Comparison of ENCODE assay signal across 14 cellular contexts in the genomic region with DNA sequence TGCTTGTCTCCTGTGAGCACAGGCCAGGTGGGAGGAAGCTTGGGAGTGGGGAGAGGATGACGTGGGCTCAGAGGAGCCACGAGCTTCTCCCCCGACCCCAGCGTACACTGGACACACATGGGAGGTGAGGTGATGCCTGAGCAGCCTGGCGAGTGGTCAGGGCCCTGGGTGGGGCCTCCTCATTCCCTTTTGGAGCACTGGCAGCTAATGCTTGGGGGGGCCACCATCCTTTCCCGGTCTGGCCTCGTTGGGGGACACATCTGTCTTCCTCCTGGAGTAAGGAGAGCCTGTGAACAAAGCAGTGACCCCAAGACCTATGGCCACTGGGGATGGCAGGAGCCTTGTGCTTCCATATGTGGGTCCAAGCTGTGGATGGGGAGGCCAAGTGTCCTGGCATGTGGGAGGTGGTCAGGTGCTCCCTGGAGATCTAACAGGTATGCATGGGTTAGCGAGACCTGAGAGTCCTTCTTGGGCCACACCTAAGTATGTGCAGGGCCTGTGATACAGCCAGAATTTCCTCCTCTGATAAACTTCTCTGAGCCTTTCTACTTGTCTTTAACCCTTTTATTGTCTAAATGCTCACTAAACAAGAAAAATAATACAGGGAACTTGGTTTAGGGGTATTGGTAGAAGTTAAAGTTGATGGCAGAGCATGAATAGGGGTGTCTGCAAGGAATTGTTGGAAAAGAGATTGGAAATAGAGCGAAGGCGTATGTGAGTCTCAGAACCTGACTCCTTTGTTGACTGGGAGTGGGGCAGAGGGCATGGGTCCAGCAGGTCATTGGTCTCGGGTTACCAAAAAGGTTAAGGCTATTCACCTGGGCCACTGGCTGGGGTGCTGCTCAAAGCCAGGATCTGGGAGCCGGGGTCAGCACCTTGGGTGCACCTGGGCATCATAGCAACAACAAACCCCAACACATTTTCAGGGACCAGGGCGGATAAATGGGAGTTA. TPM values are rescaled to one million over a fixed set of nuclear protein-coding genes. Genes with fewer than 3 reads are reported as not detected.
A peak's percentile ranks its signal among the peaks of the same experiment; 100 is the strongest.
DNase-seq lines count a peak whose midpoint lies in the region; ATAC-seq and TF ChIP-seq lines count a peak whose summit lies in the region.
"Had no signal": no experiment of that assay in that cellular context is flagged by ENCODE, and none has a peak within 500 bp of the region (broad histone marks: within the 10 kb centered on the region; RNA-seq: fewer than 3 reads in every experiment).

No MANE protein-coding gene starts in this region.

- no peak overlapping the region for H3K4me3 Mint-ChIP-seq in activated CD8-positive, alpha-beta memory T cell treated with anti-CD3 and anti-CD28 coated beads, Interleukin-2, amount 10 ng/mL, durations not matched to agents 7 days and 5 days
- peak overlapping the region; percentile 41 for H3K4me3 Mint-ChIP-seq in activated naive CD8-positive, alpha-beta T cell treated with anti-CD3 and anti-CD28 coated beads, Interleukin-2, amount 10 ng/mL, durations not matched to agents 7 days and 5 days
- H3K4me3 Mint-ChIP-seq: neural crest cell had no signal

- CTCF ChIA-PET in activated CD8-positive, alpha-beta memory T cell treated with anti-CD3 and anti-CD28 coated beads, Interleukin-2, amount 10 ng/mL, durations not matched to agents 7 days and 5 days (lab: Charles Lee): interaction anchor here (1.4 kb wide), 1 partner anchor 25 kb away, joined by 5 read pairs; no protein-coding TSS in a partner anchor

- H3K27me3 ChIP-seq in lower lobe of right lung (ENCODE audit: low read depth) (no peaks in the 10 kb centered on the region), thymus (ENCODE audit: control insufficient read depth, insufficient read depth) (no peaks in the 10 kb centered on the region)

- H3K36me3 Mint-ChIP-seq in activated CD8-positive, alpha-beta memory T cell treated with anti-CD3 and anti-CD28 coated beads, Interleukin-2, amount 10 ng/mL, durations not matched to agents 7 days and 5 days: peaks cover 19% of the 10 kb centered on the region
- H3K36me3 Mint-ChIP-seq in activated naive CD8-positive, alpha-beta T cell treated with anti-CD3 and anti-CD28 coated beads, Interleukin-2, amount 10 ng/mL, durations not matched to agents 7 days and 5 days: peaks cover 11% of the 10 kb centered on the region

- no peak for TF ChIP-seq CTCF in lower lobe of right lung (IDR thresholded peaks at IDR 0.05)

- H3K36me3 ChIP-seq in lower lobe of right lung: peaks cover 4% of the 10 kb centered on the region
- H3K36me3 ChIP-seq in thymus (ENCODE audit: control insufficient read depth, insufficient read depth): peaks cover 40% of the 10 kb centered on the region

- H3K9me3 ChIP-seq in lower lobe of right lung (no peaks in the 10 kb centered on the region), thymus (ENCODE audit: control insufficient read depth) (no peaks in the 10 kb centered on the region)

- POLR2A ChIA-PET in activated naive CD8-positive, alpha-beta T cell treated with anti-CD3 and anti-CD28 coated beads, Interleukin-2, amount 10 ng/mL, durations not matched to agents 7 days and 5 days (lab: Charles Lee): interaction anchor here (1.0 to 18.1 kb wide), 5 partner anchors 9 to 100 kb away, joined by 3 to 390 read pairs (median 8); partner anchors contain the start of gene KLF13

- H3K4me1 Mint-ChIP-seq in activated CD8-positive, alpha-beta memory T cell treated with anti-CD3 and anti-CD28 coated beads, Interleukin-2, amount 10 ng/mL, durations not matched to agents 7 days and 5 days: peaks cover 90% of the 10 kb centered on the region
- peaks cover 92% of the 10 kb centered on the region for H3K4me1 Mint-ChIP-seq in activated naive CD8-positive, alpha-beta T cell treated with anti-CD3 and anti-CD28 coated beads, Interleukin-2, amount 10 ng/mL, durations not matched to agents 7 days and 5 days

- no peaks in the 10 kb centered on the region for H3K27me3 Mint-ChIP-seq in activated CD8-positive, alpha-beta memory T cell treated with anti-CD3 and anti-CD28 coated beads, Interleukin-2, amount 10 ng/mL, durations not matched to agents 7 days and 5 days
- no peaks in the 10 kb centered on the region for H3K27me3 Mint-ChIP-seq in activated naive CD8-positive, alpha-beta T cell treated with anti-CD3 and anti-CD28 coated beads, Interleukin-2, amount 10 ng/mL, durations not matched to agents 7 days and 5 days

- ATAC-seq in activated CD8-positive, alpha-beta memory T cell treated with anti-CD3 and anti-CD28 coated beads, Interleukin-2, amount 10 ng/mL, durations not matched to agents 7 days and 5 days: no peak
- ATAC-seq in activated naive CD8-positive, alpha-beta T cell treated with anti-CD3 and anti-CD28 coated beads, Interleukin-2, amount 10 ng/mL, durations not matched to agents 7 days and 5 days (ENCODE audit: low read depth): no peak
- peak; percentile 38 to 47 for ATAC-seq in lower lobe of right lung
- no peak for ATAC-seq in HG03378 (IDR thresholded peaks at IDR 0.05; ENCODE audit: unreplicated experiment)

- no peaks in the 10 kb centered on the region for H3K9me3 Mint-ChIP-seq in activated CD8-positive, alpha-beta memory T cell treated with anti-CD3 and anti-CD28 coated beads, Interleukin-2, amount 10 ng/mL, durations not matched to agents 7 days and 5 days (ENCODE audit: low read depth)
- H3K9me3 Mint-ChIP-seq in activated naive CD8-positive, alpha-beta T cell treated with anti-CD3 and anti-CD28 coated beads, Interleukin-2, amount 10 ng/mL, durations not matched to agents 7 days and 5 days: no peaks in the 10 kb centered on the region
- H3K9me3 Mint-ChIP-seq: neural crest cell had no signal

- WGBS in thymus: 87% methylated on average over 13 of the region's 13 CpGs

- H3K4me3 ChIP-seq in lower lobe of right lung (no peak overlapping the region), thymus (ENCODE audit: low read length) (no peak overlapping the region)

- H3K27ac ChIP-seq in lower lobe of right lung (peak overlapping the region; percentile 88), thymus (ENCODE audit: low read depth) (peak overlapping the region; percentile 54)
- H3K27ac ChIP-seq: KMS-11 had no signal

- H3K27ac Mint-ChIP-seq in activated CD8-positive, alpha-beta memory T cell treated with anti-CD3 and anti-CD28 coated beads, Interleukin-2, amount 10 ng/mL, durations not matched to agents 7 days and 5 days: peak overlapping the region; percentile 46
- H3K27ac Mint-ChIP-seq in activated naive CD8-positive, alpha-beta T cell treated with anti-CD3 and anti-CD28 coated beads, Interleukin-2, amount 10 ng/mL, durations not matched to agents 7 days and 5 days: peak overlapping the region; percentile 70

- H3K4me1 ChIP-seq in lower lobe of right lung (peaks cover 100% of the 10 kb centered on the region), thymus (ENCODE audit: control insufficient read depth, insufficient read depth, low read length) (peaks cover 91% of the 10 kb centered on the region)

- intact Hi-C loops in lower lobe of right lung (cut with DNase I): no loop called here

- DNase-seq in activated CD8-positive, alpha-beta memory T cell treated with anti-CD3 and anti-CD28 coated beads, Interleukin-2, amount 10 ng/mL, durations not matched to agents 7 days and 5 days: no peak
- no peak for DNase-seq in activated CD8-positive, alpha-beta memory T cell treated with anti-CD3 and anti-CD28 coated beads, Interleukin-2, amount 50 U/mL, for 4 hours
- DNase-seq in activated naive CD8-positive, alpha-beta T cell treated with anti-CD3 and anti-CD28 coated beads, Interleukin-2, amount 10 ng/mL, durations not matched to agents 7 days and 5 days: no peak
- DNase-seq in lower lobe of right lung: peak; percentile 54
- no peak for DNase-seq in stimulated activated naive CD4-positive, alpha-beta T cell treated with Interleukin-2 at 50 U/mL for 16 hours (lab: John Stamatoyannopoulos, UW)
- no peak for DNase-seq in DMS114 treated with DMSO at 0.1 percent for 48 hours (lab: John Stamatoyannopoulos, UW; ENCODE audit: unreplicated experiment)
- DNase-seq: activated CD4-positive, CD25-positive, alpha-beta regulatory T cell; amniotic stem cell; NCI-H2171 treated with DMSO at 0.1 percent for 48 hours; stimulated activated CD4-positive, alpha-beta T cell treated with anti-CD3 and anti-CD28 coated beads, Interleukin-2, amount 100 ng/mL, for 48 hours had no signal

RNA-seq across cellular contexts. Expression of gene KLF13, which starts 9.6 kb away (rescaled TPM):
- 100 to 1,000 TPM; 163 to 206 TPM for total RNA-seq in activated CD8-positive, alpha-beta memory T cell treated with anti-CD3 and anti-CD28 coated beads, Interleukin-2, amount 10 ng/mL, durations not matched to agents 7 days and 5 days
- total RNA-seq in activated naive CD8-positive, alpha-beta T cell treated with anti-CD3 and anti-CD28 coated beads, Interleukin-2, amount 10 ng/mL, durations not matched to agents 7 days and 5 days: 100 to 1,000 TPM; 230 to 252 TPM
- 178 TPM for total RNA-seq in lower lobe of right lung
- polyA plus RNA-seq in thymus: 107 TPM

Comparison
In these comparisons a context has a peak if more than half of its experiments do, and no peak if none do; other contexts are left out.
1. ATAC-seq: peak in lower lobe of right lung (2 of 2); none in activated CD8-positive, alpha-beta memory T cell treated with anti-CD3 and anti-CD28 coated beads, Interleukin-2, amount 10 ng/mL, durations not matched to agents 7 days and 5 days (single experiment), activated naive CD8-positive, alpha-beta T cell treated with anti-CD3 and anti-CD28 coated beads, Interleukin-2, amount 10 ng/mL, durations not matched to agents 7 days and 5 days (single experiment) and HG03378 (single experiment).